ENCODE assay signal across 1 cellular context in genomic region chr16:70430667-70431536, GRCh38.
A peak's percentile ranks its signal among the peaks of the same experiment; 100 is the strongest.
TF ChIP-seq lines count a peak whose summit lies in the region.

No MANE protein-coding gene starts in this region.

TF ChIP-seq in GM12878, 131 proteins besides CTCF, POLR2A, EP300 and RAD21 (continued from another document and continues in another):
- TF ChIP-seq CUX1 (IDR thresholded peaks at IDR 0.05; ENCODE audit: insufficient replicate concordance, low read depth, low read length) (peak; percentile 96), CREB1 (IDR thresholded peaks at IDR 0.05; ENCODE audit: low read depth) (no peak), BCL11A (IDR thresholded peaks at IDR 0.05; ENCODE audit: low read depth, low read length) (peak; percentile 91), RELB (IDR thresholded peaks at IDR 0.05; ENCODE audit: low read depth) (peak; percentile 99), ZNF207 (IDR thresholded peaks at IDR 0.05; ENCODE audit: borderline replicate concordance) (0 out of 2 replicates have a peak, but pooled peaks have one; percentile 46), ZSCAN29 (IDR thresholded peaks at IDR 0.05) (no peak), HDAC2 (IDR thresholded peaks at IDR 0.05) (no peak), NKRF (conservative IDR thresholded peaks at IDR 0.05) (0 out of 2 replicates have a peak, but pooled peaks have one; percentile 46), MTA3 (IDR thresholded peaks at IDR 0.05; ENCODE audit: borderline replicate concordance, low read length) (no peak), POU2F2 (IDR thresholded peaks at IDR 0.05; ENCODE audit: borderline replicate concordance, low read depth, low read length) (peak; percentile 71; the same call in 2 of the 3 replicates), CHD2 (IDR thresholded peaks at IDR 0.05; ENCODE audit: borderline replicate concordance, low read depth, low read length) (peak; percentile 80; the same call in 1 of the 2 replicates), MYC (IDR thresholded peaks at IDR 0.05; ENCODE audit: insufficient read depth, insufficient read length, insufficient replicate concordance, low read length, severe bottlenecking) (no peak), MLLT1 (IDR thresholded peaks at IDR 0.05) (0 out of 2 replicates have a peak, but pooled peaks have one; percentile 60), MYB (IDR thresholded peaks at IDR 0.05; ENCODE audit: borderline replicate concordance, low read depth, low read length) (0 out of 2 replicates have a peak, but pooled peaks have one; percentile 43), BHLHE40 (IDR thresholded peaks at IDR 0.05; ENCODE audit: borderline replicate concordance in 1 of 2, low read depth in 2 of 2, low read length in 1 of 2) (peak; percentile 48 to 63; a peak in 2 of 4 replicates), IRF4 (IDR thresholded peaks at IDR 0.05; ENCODE audit: low read depth, low read length) (peak; percentile 96), NR2C2 (IDR thresholded peaks at IDR 0.05; ENCODE audit: borderline replicate concordance, control insufficient read depth, insufficient read length, low read depth) (no peak), ATF3 (IDR thresholded peaks at IDR 0.05; ENCODE audit: borderline replicate concordance, extremely low read depth, low read depth, low read length) (no peak), PML (IDR thresholded peaks at IDR 0.05; ENCODE audit: low read length) (no peak), PAX5 (IDR thresholded peaks at IDR 0.05; ENCODE audit: borderline replicate concordance, low read depth, low read length) (peak; percentile 97), SRF (IDR thresholded peaks at IDR 0.05; ENCODE audit: low read depth in 2 of 2, low read length in 2 of 2) (no peak), MEF2A (IDR thresholded peaks at IDR 0.05; ENCODE audit: insufficient read depth, low read depth, low read length) (peak; percentile 71), USF2 (IDR thresholded peaks at IDR 0.05; ENCODE audit: borderline replicate concordance, low read depth, low read length) (no peak), GABPA (IDR thresholded peaks at IDR 0.05; ENCODE audit: low read depth) (no peak), GATAD2B (conservative IDR thresholded peaks at IDR 0.05; ENCODE audit: low read depth) (peak; percentile 96), WRNIP1 (IDR thresholded peaks at IDR 0.05; ENCODE audit: borderline replicate concordance, low read depth, low read length) (no peak), SREBF1 (IDR thresholded peaks at IDR 0.05; ENCODE audit: low read length) (peak; percentile 17; the same call in 1 of the 2 replicates), JUND (IDR thresholded peaks at IDR 0.05; ENCODE audit: low read depth, low read length) (no peak), ATF2 (IDR thresholded peaks at IDR 0.05; ENCODE audit: low read length) (no peak), STAT3 (IDR thresholded peaks at IDR 0.05; ENCODE audit: low read depth, low read length) (peak; percentile 67; the same call in 1 of the 2 replicates), SREBF2 (IDR thresholded peaks at IDR 0.05; ENCODE audit: low read length) (no peak), SMC3 (IDR thresholded peaks at IDR 0.05; ENCODE audit: borderline replicate concordance, low read length) (peak; percentile 29; the same call in 1 of the 2 replicates), RELA (IDR thresholded peaks at IDR 0.05; ENCODE audit: borderline replicate concordance, partially characterized antibody) (peak; percentile 54), ZZZ3 (IDR thresholded peaks at IDR 0.05; ENCODE audit: control insufficient read depth, insufficient read length, low read depth) (no peak), ZBTB11 (CRISPR knock-in tag; IDR thresholded peaks at IDR 0.05) (peak; percentile 35; the same call in 1 of the 2 replicates), USF1 (IDR thresholded peaks at IDR 0.05; ENCODE audit: borderline replicate concordance, extremely low read length, insufficient read depth, low read depth, low read length) (no peak), NRF1 (conservative IDR thresholded peaks at IDR 0.05; ENCODE audit: low read depth, low read length) (no peak), SUZ12 (IDR thresholded peaks at IDR 0.05; ENCODE audit: unreplicated experiment) (no peak), EED (IDR thresholded peaks at IDR 0.05; ENCODE audit: low read depth) (peak; percentile 99), BRCA1 (IDR thresholded peaks at IDR 0.05; ENCODE audit: low read depth, low read length) (no peak), TCF12 (IDR thresholded peaks at IDR 0.05; ENCODE audit: low read depth, low read length) (peak; percentile 73)
